ENCODE assay signal across 1 cellular context in genomic region chr1:221611930-221612777, GRCh38.
TF ChIP-seq lines count a peak whose summit lies in the region.

No MANE protein-coding gene starts in this region.

TF ChIP-seq in SK-N-SH, 30 proteins besides CTCF, POLR2A, EP300 and RAD21 (continued from another document):
- TF ChIP-seq, protein P1, sequence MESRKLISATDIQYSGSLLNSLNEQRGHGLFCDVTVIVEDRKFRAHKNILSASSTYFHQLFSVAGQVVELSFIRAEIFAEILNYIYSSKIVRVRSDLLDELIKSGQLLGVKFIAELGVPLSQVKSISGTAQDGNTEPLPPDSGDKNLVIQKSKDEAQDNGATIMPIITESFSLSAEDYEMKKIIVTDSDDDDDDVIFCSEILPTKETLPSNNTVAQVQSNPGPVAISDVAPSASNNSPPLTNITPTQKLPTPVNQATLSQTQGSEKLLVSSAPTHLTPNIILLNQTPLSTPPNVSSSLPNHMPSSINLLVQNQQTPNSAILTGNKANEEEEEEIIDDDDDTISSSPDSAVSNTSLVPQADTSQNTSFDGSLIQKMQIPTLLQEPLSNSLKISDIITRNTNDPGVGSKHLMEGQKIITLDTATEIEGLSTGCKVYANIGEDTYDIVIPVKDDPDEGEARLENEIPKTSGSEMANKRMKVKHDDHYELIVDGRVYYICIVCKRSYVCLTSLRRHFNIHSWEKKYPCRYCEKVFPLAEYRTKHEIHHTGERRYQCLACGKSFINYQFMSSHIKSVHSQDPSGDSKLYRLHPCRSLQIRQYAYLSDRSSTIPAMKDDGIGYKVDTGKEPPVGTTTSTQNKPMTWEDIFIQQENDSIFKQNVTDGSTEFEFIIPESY (IDR thresholded peaks at IDR 0.05; ENCODE audit: borderline replicate concordance, low read depth): no peak
- no peak for TF ChIP-seq RFX5 (IDR thresholded peaks at IDR 0.05; ENCODE audit: low read length)
- TF ChIP-seq GABPA (IDR thresholded peaks at IDR 0.05; ENCODE audit: low read depth): no peak
- no peak for TF ChIP-seq FOXM1 (IDR thresholded peaks at IDR 0.05; ENCODE audit: low read depth)
- no peak for TF ChIP-seq USF2 (IDR thresholded peaks at IDR 0.05; ENCODE audit: borderline replicate concordance, low read depth, low read length)
- TF ChIP-seq POLR2AphosphoS5 (IDR thresholded peaks at IDR 0.05; ENCODE audit: low read depth, low read length): no peak; the same call in 1 of the 2 replicates
- no peak for TF ChIP-seq NRF1 (IDR thresholded peaks at IDR 0.05; ENCODE audit: low read depth, low read length)
- TF ChIP-seq EZH2phosphoT487 (IDR thresholded peaks at IDR 0.05; ENCODE audit: borderline replicate concordance, low read depth): no peak
- 0 out of 2 replicates have a peak, but pooled peaks have one; percentile 41 for TF ChIP-seq RCOR1 (IDR thresholded peaks at IDR 0.05; ENCODE audit: low read length)
- TF ChIP-seq PBX3 (IDR thresholded peaks at IDR 0.05): no peak; the same call in 1 of the 2 replicates
- TF ChIP-seq RXRA (IDR thresholded peaks at IDR 0.05; ENCODE audit: borderline replicate concordance, low read depth): no peak
